In genomic region chr1:28244549-28245251, GRCh38 we compare ENCODE assay signal across 11 cellular contexts. TPM values are rescaled to one million over a fixed set of nuclear protein-coding genes. Genes with fewer than 3 reads are reported as not detected.
DNase-seq lines count a peak whose midpoint lies in the region; ATAC-seq and TF ChIP-seq lines count a peak whose summit lies in the region.
"Had no signal": no experiment of that assay in that cellular context is flagged by ENCODE, and none has a peak within 500 bp of the region (broad histone marks: within the 10 kb centered on the region; RNA-seq: fewer than 3 reads in every experiment).

No MANE protein-coding gene starts in this region.

- H3K9me3 Mint-ChIP-seq in activated naive CD8-positive, alpha-beta T cell treated with anti-CD3 and anti-CD28 coated beads for 36 hours, result no peaks in the 10 kb centered on the region

- no peaks in the 10 kb centered on the region for H3K27me3 ChIP-seq in DOHH2 (ENCODE audit: control insufficient read depth, low read length)
- H3K27me3 ChIP-seq: gastroesophageal sphincter had no signal

- peak overlapping the region; percentile 98 for H3K27ac ChIP-seq in DOHH2 (ENCODE audit: low read depth, low read length)
- H3K27ac ChIP-seq: gastroesophageal sphincter had no signal

- H3K4me3 ChIP-seq in DOHH2 (ENCODE audit: low read length), result peak overlapping the region; percentile 89
- H3K4me3 ChIP-seq: gastroesophageal sphincter had no signal

- H3K27me3 Mint-ChIP-seq in activated naive CD8-positive, alpha-beta T cell treated with anti-CD3 and anti-CD28 coated beads for 36 hours, result no peaks in the 10 kb centered on the region

- no peaks in the 10 kb centered on the region for H4K20me1 ChIP-seq in DOHH2 (ENCODE audit: control insufficient read depth, insufficient read depth, low read depth, low read length)

- TF ChIP-seq CTCF in DOHH2 (IDR thresholded peaks at IDR 0.05; ENCODE audit: low read depth, low read length, poor library complexity, severe bottlenecking), result no peak

- peak overlapping the region; percentile 88 for H3K4me2 ChIP-seq in DOHH2 (ENCODE audit: low read length)

- peak; percentile 33 for ATAC-seq in HG02885 (IDR thresholded peaks at IDR 0.05; ENCODE audit: poor library complexity, unreplicated experiment)
- ATAC-seq in GM19395 (IDR thresholded peaks at IDR 0.05; ENCODE audit: unreplicated experiment), result no peak
- ATAC-seq in HG03280 (IDR thresholded peaks at IDR 0.05; ENCODE audit: unreplicated experiment), result no peak
- ATAC-seq: gastroesophageal sphincter had no signal

- H3K36me3 ChIP-seq in DOHH2 (ENCODE audit: control insufficient read depth, low read length), result peaks cover 30% of the 10 kb centered on the region
- H3K36me3 ChIP-seq: gastroesophageal sphincter had no signal

- no peaks in the 10 kb centered on the region for H3K9me2 ChIP-seq in DOHH2 (replicated peaks; ENCODE audit: control insufficient read depth, low read length)

- H3K4me1 Mint-ChIP-seq in activated naive CD8-positive, alpha-beta T cell treated with anti-CD3 and anti-CD28 coated beads for 36 hours, result peaks cover 52% of the 10 kb centered on the region

- DNase-seq in activated naive CD8-positive, alpha-beta T cell treated with anti-CD3 and anti-CD28 coated beads for 36 hours, result no peak
- DNase-seq in myocyte (ENCODE audit: low read depth) (peak; percentile 77), iPS-NIHi7 (ENCODE audit: extremely low spot score) (no peak), DMS79 (lab: John Stamatoyannopoulos, UW) (no peak)
- DNase-seq: activated CD4-positive, alpha-beta T cell treated with anti-CD3 and anti-CD28 coated beads, Interleukin-2, amount 50 U/mL, for 4 hours; central memory CD4-positive, alpha-beta T cell had no signal

- peaks cover 2% of the 10 kb centered on the region for H3K36me3 Mint-ChIP-seq in activated naive CD8-positive, alpha-beta T cell treated with anti-CD3 and anti-CD28 coated beads for 36 hours

- no peaks in the 10 kb centered on the region for H3K9me3 ChIP-seq in DOHH2 (ENCODE audit: control insufficient read depth, insufficient read depth, low read length)
- H3K9me3 ChIP-seq: gastroesophageal sphincter had no signal

- peaks cover 32% of the 10 kb centered on the region for H3K79me2 ChIP-seq in DOHH2 (ENCODE audit: control insufficient read depth, low read length)

- H3K4me3 Mint-ChIP-seq in activated naive CD8-positive, alpha-beta T cell treated with anti-CD3 and anti-CD28 coated beads for 36 hours, result peak overlapping the region; percentile 60

- H3K27ac Mint-ChIP-seq in activated naive CD8-positive, alpha-beta T cell treated with anti-CD3 and anti-CD28 coated beads for 36 hours, result peak overlapping the region; percentile 88

- peaks cover 82% of the 10 kb centered on the region for H3K4me1 ChIP-seq in DOHH2 (ENCODE audit: control insufficient read depth, low read length)

- H3F3A ChIP-seq in DOHH2 (ENCODE audit: control insufficient read depth, insufficient read depth), result peaks cover 65% of the 10 kb centered on the region

RNA-seq across cellular contexts. Expression of gene ATP5IF1, which starts 8.8 kb away (rescaled TPM):
- 100 to 1,000 TPM; 180 to 197 TPM for total RNA-seq in activated naive CD8-positive, alpha-beta T cell treated with anti-CD3 and anti-CD28 coated beads for 36 hours
- 180 and 183 TPM in 2 replicates for total RNA-seq in myocyte
- polyA plus RNA-seq in myocyte (2012), result 278 TPM

RNA-seq across cellular contexts. Expression of gene DNAJC8, which starts 11.9 kb away (rescaled TPM):
- total RNA-seq in activated naive CD8-positive, alpha-beta T cell treated with anti-CD3 and anti-CD28 coated beads for 36 hours, result 100 to 1,000 TPM; 109 to 121 TPM
- total RNA-seq in myocyte, result 67.7 and 82.3 TPM in 2 replicates
- 72.9 TPM for polyA plus RNA-seq in myocyte (2012)

RNA-seq across cellular contexts. Expression of gene SESN2, which starts 14.6 kb away (rescaled TPM):
- total RNA-seq in activated naive CD8-positive, alpha-beta T cell treated with anti-CD3 and anti-CD28 coated beads for 36 hours, result 10 to 100 TPM; 35.4 to 36.3 TPM
- 18.0 and 18.5 TPM in 2 replicates for total RNA-seq in myocyte
- polyA plus RNA-seq in myocyte (2012), result 33.2 TPM
